1 cellular context compared by ENCODE assay signal in the genomic region with DNA sequence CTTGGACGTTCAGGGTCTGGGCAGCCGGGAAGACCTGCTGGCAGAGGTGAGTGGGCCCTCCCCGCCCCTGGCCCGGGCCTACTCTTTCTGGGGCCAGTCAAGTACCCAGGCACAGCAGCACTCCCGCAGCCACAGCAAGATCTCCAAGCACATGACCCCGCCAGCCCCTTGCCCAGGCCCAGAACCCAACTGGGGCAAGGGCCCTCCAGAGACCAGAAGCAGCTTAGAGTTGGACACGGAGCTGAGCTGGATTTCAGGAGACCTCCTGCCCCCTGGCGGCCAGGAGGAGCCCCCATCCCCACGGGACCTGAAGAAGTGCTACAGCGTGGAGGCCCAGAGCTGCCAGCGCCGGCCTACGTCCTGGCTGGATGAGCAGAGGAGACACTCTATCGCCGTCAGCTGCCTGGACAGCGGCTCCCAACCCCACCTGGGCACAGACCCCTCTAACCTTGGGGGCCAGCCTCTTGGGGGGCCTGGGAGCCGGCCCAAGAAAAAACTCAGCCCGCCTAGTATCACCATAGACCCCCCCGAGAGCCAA.
TF ChIP-seq lines count a peak whose summit lies in the region.

No MANE protein-coding gene starts in this region.

TF ChIP-seq in K562, 482 proteins besides CTCF, POLR2A, EP300 and RAD21 (continued from another document and continues in another):
- TF ChIP-seq KHSRP (IDR thresholded peaks at IDR 0.05) (no peak), SRF (CRISPR knock-in tag; IDR thresholded peaks at IDR 0.05) (no peak), HDAC3 (IDR thresholded peaks at IDR 0.05; ENCODE audit: borderline replicate concordance, partially characterized antibody) (no peak), MTA1 (IDR thresholded peaks at IDR 0.05; ENCODE audit: borderline replicate concordance) (no peak), ZBED1 (IDR thresholded peaks at IDR 0.05) (no peak), HNRNPLL (IDR thresholded peaks at IDR 0.05; ENCODE audit: low read depth, low read length, poor library complexity, severe bottlenecking) (no peak), ZNF717 (CRISPR knock-in tag; IDR thresholded peaks at IDR 0.05) (no peak), ZNF785 (CRISPR knock-in tag; IDR thresholded peaks at IDR 0.05) (no peak), SNIP1 (IDR thresholded peaks at IDR 0.05; ENCODE audit: low read depth) (no peak), MYBL2 (IDR thresholded peaks at IDR 0.05; ENCODE audit: low read depth) (no peak), MYBL2 (CRISPR knock-in tag; IDR thresholded peaks at IDR 0.05; ENCODE audit: borderline replicate concordance) (no peak), ZFP91 (CRISPR knock-in tag; IDR thresholded peaks at IDR 0.05) (no peak), TAF9B (IDR thresholded peaks at IDR 0.05; ENCODE audit: partially characterized antibody) (no peak), RBM25 (IDR thresholded peaks at IDR 0.05; ENCODE audit: low read depth, low read length, severe bottlenecking) (no peak), EWSR1 (IDR thresholded peaks at IDR 0.05; ENCODE audit: borderline replicate concordance, low read depth, partially characterized antibody) (no peak), ZNF408 (CRISPR knock-in tag; IDR thresholded peaks at IDR 0.05; ENCODE audit: low read depth) (no peak), HDGF (IDR thresholded peaks at IDR 0.05) (no peak), NR0B1 (IDR thresholded peaks at IDR 0.05; ENCODE audit: partially characterized antibody) (no peak), PHF21A (IDR thresholded peaks at IDR 0.05; ENCODE audit: borderline replicate concordance, low read depth) (no peak), HMGN3 (IDR thresholded peaks at IDR 0.05; ENCODE audit: borderline replicate concordance, extremely low read depth, insufficient read length, low read depth, low read length) (peak; percentile 24), MBD1 (CRISPR knock-in tag; IDR thresholded peaks at IDR 0.05) (no peak), ZNF253 (CRISPR knock-in tag; conservative IDR thresholded peaks at IDR 0.05) (no peak), USF2 (CRISPR knock-in tag; IDR thresholded peaks at IDR 0.05) (no peak), BHLHE40 (IDR thresholded peaks at IDR 0.05; ENCODE audit: low read length) (peak; percentile 54; the same call in 1 of the 2 replicates), CTBP1 (IDR thresholded peaks at IDR 0.05; ENCODE audit: borderline replicate concordance) (peak; percentile 43; the same call in 1 of the 2 replicates), MBD2 (IDR thresholded peaks at IDR 0.05; ENCODE audit: borderline replicate concordance, low read depth) (no peak), DPF2 (IDR thresholded peaks at IDR 0.05) (no peak), SP2 (IDR thresholded peaks at IDR 0.05; ENCODE audit: extremely low read depth, low read depth, low read length, poor library complexity, severe bottlenecking) (peak; percentile 21), NR2F6 (CRISPR knock-in tag; IDR thresholded peaks at IDR 0.05) (no peak), ARNT (IDR thresholded peaks at IDR 0.05) (no peak), HES1 (IDR thresholded peaks at IDR 0.05; ENCODE audit: low read depth) (no peak), ERF (CRISPR knock-in tag; IDR thresholded peaks at IDR 0.05) (0 out of 2 replicates have a peak, but pooled peaks have one; percentile 33), ARID1B (IDR thresholded peaks at IDR 0.05) (no peak), SREBF1 (IDR thresholded peaks at IDR 0.05; ENCODE audit: borderline replicate concordance, low read depth, low read length) (no peak), CXXC5 (CRISPR knock-in tag; IDR thresholded peaks at IDR 0.05) (peak; percentile 33; the same call in 1 of the 2 replicates), MEF2D (tag; conservative IDR thresholded peaks at IDR 0.05; ENCODE audit: low read depth) (no peak), ZNF668 (CRISPR knock-in tag; IDR thresholded peaks at IDR 0.05) (no peak), ZBTB1 (CRISPR knock-in tag; IDR thresholded peaks at IDR 0.05; ENCODE audit: borderline replicate concordance, low read depth) (no peak), NCOA2 (IDR thresholded peaks at IDR 0.05; ENCODE audit: partially characterized antibody in 2 of 2) (no peak), GABPA (tag; conservative IDR thresholded peaks at IDR 0.05; ENCODE audit: low read depth) (no peak), MAZ (CRISPR knock-in tag; conservative IDR thresholded peaks at IDR 0.05 in 1 of 2, IDR thresholded peaks at IDR 0.05 in 1 of 2) (peak in 1 of 2 experiments; percentile 64; a peak in 2 of 4 replicates), HSF4 (CRISPR knock-in tag; IDR thresholded peaks at IDR 0.05; ENCODE audit: borderline replicate concordance) (no peak)
- TF ChIP-seq, protein P1, sequence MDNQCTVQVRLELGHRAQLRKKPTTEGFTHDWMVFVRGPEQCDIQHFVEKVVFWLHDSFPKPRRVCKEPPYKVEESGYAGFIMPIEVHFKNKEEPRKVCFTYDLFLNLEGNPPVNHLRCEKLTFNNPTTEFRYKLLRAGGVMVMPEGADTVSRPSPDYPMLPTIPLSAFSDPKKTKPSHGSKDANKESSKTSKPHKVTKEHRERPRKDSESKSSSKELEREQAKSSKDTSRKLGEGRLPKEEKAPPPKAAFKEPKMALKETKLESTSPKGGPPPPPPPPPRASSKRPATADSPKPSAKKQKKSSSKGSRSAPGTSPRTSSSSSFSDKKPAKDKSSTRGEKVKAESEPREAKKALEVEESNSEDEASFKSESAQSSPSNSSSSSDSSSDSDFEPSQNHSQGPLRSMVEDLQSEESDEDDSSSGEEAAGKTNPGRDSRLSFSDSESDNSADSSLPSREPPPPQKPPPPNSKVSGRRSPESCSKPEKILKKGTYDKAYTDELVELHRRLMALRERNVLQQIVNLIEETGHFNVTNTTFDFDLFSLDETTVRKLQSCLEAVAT (IDR thresholded peaks at IDR 0.05): no peak
- TF ChIP-seq, protein P2, sequence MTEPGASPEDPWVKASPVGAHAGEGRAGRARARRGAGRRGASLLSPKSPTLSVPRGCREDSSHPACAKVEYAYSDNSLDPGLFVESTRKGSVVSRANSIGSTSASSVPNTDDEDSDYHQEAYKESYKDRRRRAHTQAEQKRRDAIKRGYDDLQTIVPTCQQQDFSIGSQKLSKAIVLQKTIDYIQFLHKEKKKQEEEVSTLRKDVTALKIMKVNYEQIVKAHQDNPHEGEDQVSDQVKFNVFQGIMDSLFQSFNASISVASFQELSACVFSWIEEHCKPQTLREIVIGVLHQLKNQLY (CRISPR knock-in tag; conservative IDR thresholded peaks at IDR 0.05): no peak
- TF ChIP-seq, protein P3, sequence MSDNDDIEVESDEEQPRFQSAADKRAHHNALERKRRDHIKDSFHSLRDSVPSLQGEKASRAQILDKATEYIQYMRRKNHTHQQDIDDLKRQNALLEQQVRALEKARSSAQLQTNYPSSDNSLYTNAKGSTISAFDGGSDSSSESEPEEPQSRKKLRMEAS (CRISPR knock-in tag; IDR thresholded peaks at IDR 0.05): no peak
- TF ChIP-seq, protein P4, sequence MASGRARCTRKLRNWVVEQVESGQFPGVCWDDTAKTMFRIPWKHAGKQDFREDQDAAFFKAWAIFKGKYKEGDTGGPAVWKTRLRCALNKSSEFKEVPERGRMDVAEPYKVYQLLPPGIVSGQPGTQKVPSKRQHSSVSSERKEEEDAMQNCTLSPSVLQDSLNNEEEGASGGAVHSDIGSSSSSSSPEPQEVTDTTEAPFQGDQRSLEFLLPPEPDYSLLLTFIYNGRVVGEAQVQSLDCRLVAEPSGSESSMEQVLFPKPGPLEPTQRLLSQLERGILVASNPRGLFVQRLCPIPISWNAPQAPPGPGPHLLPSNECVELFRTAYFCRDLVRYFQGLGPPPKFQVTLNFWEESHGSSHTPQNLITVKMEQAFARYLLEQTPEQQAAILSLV (tag; IDR thresholded peaks at IDR 0.05): no peak
- TF ChIP-seq, protein P5, sequence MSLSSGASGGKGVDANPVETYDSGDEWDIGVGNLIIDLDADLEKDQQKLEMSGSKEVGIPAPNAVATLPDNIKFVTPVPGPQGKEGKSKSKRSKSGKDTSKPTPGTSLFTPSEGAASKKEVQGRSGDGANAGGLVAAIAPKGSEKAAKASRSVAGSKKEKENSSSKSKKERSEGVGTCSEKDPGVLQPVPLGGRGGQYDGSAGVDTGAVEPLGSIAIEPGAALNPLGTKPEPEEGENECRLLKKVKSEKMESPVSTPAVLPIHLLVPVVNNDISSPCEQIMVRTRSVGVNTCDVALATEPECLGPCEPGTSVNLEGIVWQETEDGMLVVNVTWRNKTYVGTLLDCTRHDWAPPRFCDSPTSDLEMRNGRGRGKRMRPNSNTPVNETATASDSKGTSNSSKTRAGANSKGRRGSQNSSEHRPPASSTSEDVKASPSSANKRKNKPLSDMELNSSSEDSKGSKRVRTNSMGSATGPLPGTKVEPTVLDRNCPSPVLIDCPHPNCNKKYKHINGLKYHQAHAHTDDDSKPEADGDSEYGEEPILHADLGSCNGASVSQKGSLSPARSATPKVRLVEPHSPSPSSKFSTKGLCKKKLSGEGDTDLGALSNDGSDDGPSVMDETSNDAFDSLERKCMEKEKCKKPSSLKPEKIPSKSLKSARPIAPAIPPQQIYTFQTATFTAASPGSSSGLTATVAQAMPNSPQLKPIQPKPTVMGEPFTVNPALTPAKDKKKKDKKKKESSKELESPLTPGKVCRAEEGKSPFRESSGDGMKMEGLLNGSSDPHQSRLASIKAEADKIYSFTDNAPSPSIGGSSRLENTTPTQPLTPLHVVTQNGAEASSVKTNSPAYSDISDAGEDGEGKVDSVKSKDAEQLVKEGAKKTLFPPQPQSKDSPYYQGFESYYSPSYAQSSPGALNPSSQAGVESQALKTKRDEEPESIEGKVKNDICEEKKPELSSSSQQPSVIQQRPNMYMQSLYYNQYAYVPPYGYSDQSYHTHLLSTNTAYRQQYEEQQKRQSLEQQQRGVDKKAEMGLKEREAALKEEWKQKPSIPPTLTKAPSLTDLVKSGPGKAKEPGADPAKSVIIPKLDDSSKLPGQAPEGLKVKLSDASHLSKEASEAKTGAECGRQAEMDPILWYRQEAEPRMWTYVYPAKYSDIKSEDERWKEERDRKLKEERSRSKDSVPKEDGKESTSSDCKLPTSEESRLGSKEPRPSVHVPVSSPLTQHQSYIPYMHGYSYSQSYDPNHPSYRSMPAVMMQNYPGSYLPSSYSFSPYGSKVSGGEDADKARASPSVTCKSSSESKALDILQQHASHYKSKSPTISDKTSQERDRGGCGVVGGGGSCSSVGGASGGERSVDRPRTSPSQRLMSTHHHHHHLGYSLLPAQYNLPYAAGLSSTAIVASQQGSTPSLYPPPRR (CRISPR knock-in tag; IDR thresholded peaks at IDR 0.05; ENCODE audit: borderline replicate concordance): no peak
- TF ChIP-seq, protein P6, sequence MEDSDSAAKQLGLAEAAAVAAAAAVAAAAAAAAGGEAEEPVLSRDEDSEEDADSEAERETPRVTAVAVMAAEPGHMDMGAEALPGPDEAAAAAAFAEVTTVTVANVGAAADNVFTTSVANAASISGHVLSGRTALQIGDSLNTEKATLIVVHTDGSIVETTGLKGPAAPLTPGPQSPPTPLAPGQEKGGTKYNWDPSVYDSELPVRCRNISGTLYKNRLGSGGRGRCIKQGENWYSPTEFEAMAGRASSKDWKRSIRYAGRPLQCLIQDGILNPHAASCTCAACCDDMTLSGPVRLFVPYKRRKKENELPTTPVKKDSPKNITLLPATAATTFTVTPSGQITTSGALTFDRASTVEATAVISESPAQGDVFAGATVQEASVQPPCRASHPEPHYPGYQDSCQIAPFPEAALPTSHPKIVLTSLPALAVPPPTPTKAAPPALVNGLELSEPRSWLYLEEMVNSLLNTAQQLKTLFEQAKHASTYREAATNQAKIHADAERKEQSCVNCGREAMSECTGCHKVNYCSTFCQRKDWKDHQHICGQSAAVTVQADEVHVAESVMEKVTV (CRISPR knock-in tag; IDR thresholded peaks at IDR 0.05): peak; percentile 54
